2 cellular contexts compared by ENCODE assay signal in the genomic region with DNA sequence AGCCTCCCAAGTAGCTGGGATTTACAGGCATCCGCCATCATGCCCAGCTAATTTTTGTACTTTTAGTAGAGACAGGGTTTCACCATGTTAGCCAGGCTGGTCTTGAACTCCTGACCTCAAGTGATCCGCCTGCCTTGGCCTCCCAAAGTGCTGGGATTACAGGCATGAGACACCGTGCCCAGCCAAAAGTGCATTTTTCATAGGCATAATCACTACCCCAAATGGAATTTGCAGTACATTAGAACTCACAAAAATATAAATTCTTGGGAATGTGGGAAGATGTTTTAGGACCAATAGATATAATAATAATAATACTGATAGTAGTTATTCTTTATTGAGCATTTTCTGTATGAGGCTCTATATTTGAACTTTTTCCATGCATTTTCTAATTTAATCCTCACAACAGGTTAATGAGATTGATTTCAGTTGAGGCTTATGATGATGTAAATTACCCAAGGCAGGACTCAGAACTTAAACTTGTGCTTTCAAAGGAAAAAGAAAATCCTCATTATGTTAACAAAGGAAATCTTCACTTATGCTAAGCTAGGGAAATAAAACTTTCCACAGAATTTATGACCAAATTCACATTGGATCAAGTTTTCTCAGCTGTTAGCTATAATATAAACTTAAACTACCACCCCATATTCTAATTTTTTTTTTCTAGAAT.
TF ChIP-seq lines count a peak whose summit lies in the region.

No MANE protein-coding gene starts in this region.

TF ChIP-seq in GM23338, 12 proteins besides CTCF, POLR2A, EP300 and RAD21 (continued from another document):
- TF ChIP-seq, protein P1, sequence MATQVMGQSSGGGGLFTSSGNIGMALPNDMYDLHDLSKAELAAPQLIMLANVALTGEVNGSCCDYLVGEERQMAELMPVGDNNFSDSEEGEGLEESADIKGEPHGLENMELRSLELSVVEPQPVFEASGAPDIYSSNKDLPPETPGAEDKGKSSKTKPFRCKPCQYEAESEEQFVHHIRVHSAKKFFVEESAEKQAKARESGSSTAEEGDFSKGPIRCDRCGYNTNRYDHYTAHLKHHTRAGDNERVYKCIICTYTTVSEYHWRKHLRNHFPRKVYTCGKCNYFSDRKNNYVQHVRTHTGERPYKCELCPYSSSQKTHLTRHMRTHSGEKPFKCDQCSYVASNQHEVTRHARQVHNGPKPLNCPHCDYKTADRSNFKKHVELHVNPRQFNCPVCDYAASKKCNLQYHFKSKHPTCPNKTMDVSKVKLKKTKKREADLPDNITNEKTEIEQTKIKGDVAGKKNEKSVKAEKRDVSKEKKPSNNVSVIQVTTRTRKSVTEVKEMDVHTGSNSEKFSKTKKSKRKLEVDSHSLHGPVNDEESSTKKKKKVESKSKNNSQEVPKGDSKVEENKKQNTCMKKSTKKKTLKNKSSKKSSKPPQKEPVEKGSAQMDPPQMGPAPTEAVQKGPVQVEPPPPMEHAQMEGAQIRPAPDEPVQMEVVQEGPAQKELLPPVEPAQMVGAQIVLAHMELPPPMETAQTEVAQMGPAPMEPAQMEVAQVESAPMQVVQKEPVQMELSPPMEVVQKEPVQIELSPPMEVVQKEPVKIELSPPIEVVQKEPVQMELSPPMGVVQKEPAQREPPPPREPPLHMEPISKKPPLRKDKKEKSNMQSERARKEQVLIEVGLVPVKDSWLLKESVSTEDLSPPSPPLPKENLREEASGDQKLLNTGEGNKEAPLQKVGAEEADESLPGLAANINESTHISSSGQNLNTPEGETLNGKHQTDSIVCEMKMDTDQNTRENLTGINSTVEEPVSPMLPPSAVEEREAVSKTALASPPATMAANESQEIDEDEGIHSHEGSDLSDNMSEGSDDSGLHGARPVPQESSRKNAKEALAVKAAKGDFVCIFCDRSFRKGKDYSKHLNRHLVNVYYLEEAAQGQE (IDR thresholded peaks at IDR 0.05; ENCODE audit: unreplicated experiment): no peak
- TF ChIP-seq STAT1 (IDR thresholded peaks at IDR 0.05; ENCODE audit: unreplicated experiment): no peak

TF ChIP-seq in WTC11, 78 proteins besides CTCF, POLR2A, EP300 and RAD21:
- TF ChIP-seq, protein P2, sequence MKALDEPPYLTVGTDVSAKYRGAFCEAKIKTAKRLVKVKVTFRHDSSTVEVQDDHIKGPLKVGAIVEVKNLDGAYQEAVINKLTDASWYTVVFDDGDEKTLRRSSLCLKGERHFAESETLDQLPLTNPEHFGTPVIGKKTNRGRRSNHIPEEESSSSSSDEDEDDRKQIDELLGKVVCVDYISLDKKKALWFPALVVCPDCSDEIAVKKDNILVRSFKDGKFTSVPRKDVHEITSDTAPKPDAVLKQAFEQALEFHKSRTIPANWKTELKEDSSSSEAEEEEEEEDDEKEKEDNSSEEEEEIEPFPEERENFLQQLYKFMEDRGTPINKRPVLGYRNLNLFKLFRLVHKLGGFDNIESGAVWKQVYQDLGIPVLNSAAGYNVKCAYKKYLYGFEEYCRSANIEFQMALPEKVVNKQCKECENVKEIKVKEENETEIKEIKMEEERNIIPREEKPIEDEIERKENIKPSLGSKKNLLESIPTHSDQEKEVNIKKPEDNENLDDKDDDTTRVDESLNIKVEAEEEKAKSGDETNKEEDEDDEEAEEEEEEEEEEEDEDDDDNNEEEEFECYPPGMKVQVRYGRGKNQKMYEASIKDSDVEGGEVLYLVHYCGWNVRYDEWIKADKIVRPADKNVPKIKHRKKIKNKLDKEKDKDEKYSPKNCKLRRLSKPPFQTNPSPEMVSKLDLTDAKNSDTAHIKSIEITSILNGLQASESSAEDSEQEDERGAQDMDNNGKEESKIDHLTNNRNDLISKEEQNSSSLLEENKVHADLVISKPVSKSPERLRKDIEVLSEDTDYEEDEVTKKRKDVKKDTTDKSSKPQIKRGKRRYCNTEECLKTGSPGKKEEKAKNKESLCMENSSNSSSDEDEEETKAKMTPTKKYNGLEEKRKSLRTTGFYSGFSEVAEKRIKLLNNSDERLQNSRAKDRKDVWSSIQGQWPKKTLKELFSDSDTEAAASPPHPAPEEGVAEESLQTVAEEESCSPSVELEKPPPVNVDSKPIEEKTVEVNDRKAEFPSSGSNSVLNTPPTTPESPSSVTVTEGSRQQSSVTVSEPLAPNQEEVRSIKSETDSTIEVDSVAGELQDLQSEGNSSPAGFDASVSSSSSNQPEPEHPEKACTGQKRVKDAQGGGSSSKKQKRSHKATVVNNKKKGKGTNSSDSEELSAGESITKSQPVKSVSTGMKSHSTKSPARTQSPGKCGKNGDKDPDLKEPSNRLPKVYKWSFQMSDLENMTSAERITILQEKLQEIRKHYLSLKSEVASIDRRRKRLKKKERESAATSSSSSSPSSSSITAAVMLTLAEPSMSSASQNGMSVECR (CRISPR knock-in tag; IDR thresholded peaks at IDR 0.05; ENCODE audit: borderline replicate concordance): no peak
- TF ChIP-seq OVOL2 (CRISPR knock-in tag; IDR thresholded peaks at IDR 0.05; ENCODE audit: borderline replicate concordance) (no peak), SP1 (CRISPR knock-in tag; conservative IDR thresholded peaks at IDR 0.05) (no peak), EMX1 (CRISPR knock-in tag; IDR thresholded peaks at IDR 0.05) (no peak), ELF4 (CRISPR knock-in tag; IDR thresholded peaks at IDR 0.05; ENCODE audit: low read depth) (no peak), ZNF219 (CRISPR knock-in tag; IDR thresholded peaks at IDR 0.05; ENCODE audit: borderline replicate concordance) (no peak), HMGA2 (CRISPR knock-in tag; IDR thresholded peaks at IDR 0.05) (no peak), NR3C1 (CRISPR knock-in tag; conservative IDR thresholded peaks at IDR 0.05; ENCODE audit: low read depth) (no peak), ZNF396 (CRISPR knock-in tag; IDR thresholded peaks at IDR 0.05; ENCODE audit: borderline replicate concordance) (no peak), ZNF317 (CRISPR knock-in tag; IDR thresholded peaks at IDR 0.05; ENCODE audit: borderline replicate concordance, low read depth) (no peak), RELA (CRISPR knock-in tag; IDR thresholded peaks at IDR 0.05; ENCODE audit: borderline replicate concordance) (no peak)
- TF ChIP-seq, protein P3, sequence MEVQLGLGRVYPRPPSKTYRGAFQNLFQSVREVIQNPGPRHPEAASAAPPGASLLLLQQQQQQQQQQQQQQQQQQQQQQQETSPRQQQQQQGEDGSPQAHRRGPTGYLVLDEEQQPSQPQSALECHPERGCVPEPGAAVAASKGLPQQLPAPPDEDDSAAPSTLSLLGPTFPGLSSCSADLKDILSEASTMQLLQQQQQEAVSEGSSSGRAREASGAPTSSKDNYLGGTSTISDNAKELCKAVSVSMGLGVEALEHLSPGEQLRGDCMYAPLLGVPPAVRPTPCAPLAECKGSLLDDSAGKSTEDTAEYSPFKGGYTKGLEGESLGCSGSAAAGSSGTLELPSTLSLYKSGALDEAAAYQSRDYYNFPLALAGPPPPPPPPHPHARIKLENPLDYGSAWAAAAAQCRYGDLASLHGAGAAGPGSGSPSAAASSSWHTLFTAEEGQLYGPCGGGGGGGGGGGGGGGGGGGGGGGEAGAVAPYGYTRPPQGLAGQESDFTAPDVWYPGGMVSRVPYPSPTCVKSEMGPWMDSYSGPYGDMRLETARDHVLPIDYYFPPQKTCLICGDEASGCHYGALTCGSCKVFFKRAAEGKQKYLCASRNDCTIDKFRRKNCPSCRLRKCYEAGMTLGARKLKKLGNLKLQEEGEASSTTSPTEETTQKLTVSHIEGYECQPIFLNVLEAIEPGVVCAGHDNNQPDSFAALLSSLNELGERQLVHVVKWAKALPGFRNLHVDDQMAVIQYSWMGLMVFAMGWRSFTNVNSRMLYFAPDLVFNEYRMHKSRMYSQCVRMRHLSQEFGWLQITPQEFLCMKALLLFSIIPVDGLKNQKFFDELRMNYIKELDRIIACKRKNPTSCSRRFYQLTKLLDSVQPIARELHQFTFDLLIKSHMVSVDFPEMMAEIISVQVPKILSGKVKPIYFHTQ (CRISPR knock-in tag; IDR thresholded peaks at IDR 0.05): no peak
- TF ChIP-seq, protein P4, sequence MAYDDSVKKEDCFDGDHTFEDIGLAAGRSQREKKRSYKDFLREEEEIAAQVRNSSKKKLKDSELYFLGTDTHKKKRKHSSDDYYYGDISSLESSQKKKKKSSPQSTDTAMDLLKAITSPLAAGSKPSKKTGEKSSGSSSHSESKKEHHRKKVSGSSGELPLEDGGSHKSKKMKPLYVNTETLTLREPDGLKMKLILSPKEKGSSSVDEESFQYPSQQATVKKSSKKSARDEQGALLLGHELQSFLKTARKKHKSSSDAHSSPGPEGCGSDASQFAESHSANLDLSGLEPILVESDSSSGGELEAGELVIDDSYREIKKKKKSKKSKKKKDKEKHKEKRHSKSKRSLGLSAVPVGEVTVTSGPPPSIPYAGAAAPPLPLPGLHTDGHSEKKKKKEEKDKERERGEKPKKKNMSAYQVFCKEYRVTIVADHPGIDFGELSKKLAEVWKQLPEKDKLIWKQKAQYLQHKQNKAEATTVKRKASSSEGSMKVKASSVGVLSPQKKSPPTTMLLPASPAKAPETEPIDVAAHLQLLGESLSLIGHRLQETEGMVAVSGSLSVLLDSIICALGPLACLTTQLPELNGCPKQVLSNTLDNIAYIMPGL (CRISPR knock-in tag; IDR thresholded peaks at IDR 0.05): no peak
- TF ChIP-seq, protein P5, sequence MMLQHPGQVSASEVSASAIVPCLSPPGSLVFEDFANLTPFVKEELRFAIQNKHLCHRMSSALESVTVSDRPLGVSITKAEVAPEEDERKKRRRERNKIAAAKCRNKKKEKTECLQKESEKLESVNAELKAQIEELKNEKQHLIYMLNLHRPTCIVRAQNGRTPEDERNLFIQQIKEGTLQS (CRISPR knock-in tag; conservative IDR thresholded peaks at IDR 0.05): no peak
- TF ChIP-seq, protein P6, sequence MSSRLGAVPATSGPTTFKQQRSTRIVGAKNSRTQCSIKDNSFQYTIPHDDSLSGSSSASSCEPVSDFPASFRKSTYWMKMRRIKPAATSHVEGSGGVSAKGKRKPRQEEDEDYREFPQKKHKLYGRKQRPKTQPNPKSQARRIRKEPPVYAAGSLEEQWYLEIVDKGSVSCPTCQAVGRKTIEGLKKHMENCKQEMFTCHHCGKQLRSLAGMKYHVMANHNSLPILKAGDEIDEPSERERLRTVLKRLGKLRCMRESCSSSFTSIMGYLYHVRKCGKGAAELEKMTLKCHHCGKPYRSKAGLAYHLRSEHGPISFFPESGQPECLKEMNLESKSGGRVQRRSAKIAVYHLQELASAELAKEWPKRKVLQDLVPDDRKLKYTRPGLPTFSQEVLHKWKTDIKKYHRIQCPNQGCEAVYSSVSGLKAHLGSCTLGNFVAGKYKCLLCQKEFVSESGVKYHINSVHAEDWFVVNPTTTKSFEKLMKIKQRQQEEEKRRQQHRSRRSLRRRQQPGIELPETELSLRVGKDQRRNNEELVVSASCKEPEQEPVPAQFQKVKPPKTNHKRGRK (CRISPR knock-in tag; IDR thresholded peaks at IDR 0.05; ENCODE audit: borderline replicate concordance): no peak
